ENCODE assay signal across 1 cellular context in the genomic region with DNA sequence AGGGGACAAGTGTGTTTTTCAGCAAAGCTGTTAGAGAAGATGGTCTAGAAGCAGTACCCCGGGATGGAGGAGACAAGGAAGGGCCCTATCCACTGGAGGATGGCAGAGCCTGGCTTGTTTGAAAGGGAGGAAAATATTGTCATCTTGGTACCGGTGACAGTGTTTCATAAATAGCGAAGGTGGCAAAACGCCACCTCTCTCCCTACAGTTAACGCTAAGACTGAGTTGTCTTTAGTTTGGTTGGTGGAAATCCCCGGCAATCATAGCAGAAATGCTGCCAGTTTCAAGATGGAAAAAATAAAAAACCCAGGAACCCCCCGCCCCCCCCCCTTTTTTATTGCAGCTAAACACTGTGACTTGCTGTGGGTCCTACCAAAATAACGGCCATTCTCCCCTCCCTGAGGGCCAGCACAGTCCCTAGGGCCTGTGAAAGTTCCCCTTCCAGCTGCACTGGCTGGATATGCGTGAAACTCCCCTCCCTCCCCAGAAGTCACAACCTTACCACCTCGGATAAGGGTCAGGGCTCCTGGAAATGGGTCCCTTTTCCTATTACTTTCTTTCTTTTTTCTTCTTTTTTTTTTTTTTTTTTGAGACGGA.
TF ChIP-seq lines count a peak whose summit lies in the region.

No MANE protein-coding gene starts in this region.

TF ChIP-seq in GM12878, 131 proteins besides CTCF, POLR2A, EP300 and RAD21 (continued from another document and continues in another):
- TF ChIP-seq, protein P1, sequence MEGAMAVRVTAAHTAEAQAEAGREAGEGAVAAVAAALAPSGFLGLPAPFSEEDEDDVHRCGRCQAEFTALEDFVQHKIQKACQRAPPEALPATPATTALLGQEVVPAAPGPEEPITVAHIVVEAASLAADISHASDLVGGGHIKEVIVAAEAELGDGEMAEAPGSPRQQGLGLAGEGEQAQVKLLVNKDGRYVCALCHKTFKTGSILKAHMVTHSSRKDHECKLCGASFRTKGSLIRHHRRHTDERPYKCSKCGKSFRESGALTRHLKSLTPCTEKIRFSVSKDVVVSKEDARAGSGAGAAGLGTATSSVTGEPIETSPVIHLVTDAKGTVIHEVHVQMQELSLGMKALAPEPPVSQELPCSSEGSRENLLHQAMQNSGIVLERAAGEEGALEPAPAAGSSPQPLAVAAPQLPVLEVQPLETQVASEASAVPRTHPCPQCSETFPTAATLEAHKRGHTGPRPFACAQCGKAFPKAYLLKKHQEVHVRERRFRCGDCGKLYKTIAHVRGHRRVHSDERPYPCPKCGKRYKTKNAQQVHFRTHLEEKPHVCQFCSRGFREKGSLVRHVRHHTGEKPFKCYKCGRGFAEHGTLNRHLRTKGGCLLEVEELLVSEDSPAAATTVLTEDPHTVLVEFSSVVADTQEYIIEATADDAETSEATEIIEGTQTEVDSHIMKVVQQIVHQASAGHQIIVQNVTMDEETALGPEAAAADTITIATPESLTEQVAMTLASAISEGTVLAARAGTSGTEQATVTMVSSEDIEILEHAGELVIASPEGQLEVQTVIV (IDR thresholded peaks at IDR 0.05; ENCODE audit: borderline replicate concordance, partially characterized antibody), result no peak
- TF ChIP-seq TCF7 (IDR thresholded peaks at IDR 0.05; ENCODE audit: borderline replicate concordance) (no peak), KDM1A (IDR thresholded peaks at IDR 0.05; ENCODE audit: borderline replicate concordance) (no peak), NR2F1 (conservative IDR thresholded peaks at IDR 0.05) (peak; percentile 78; the same call in 1 of the 2 replicates), NFYA (IDR thresholded peaks at IDR 0.05; ENCODE audit: borderline replicate concordance, low read depth, low read length) (no peak), RCOR1 (conservative IDR thresholded peaks at IDR 0.05; ENCODE audit: low read depth, low read length) (peak; percentile 26; the same call in 1 of the 2 replicates), RFX5 (IDR thresholded peaks at IDR 0.05; ENCODE audit: low read depth, low read length) (no peak), CREM (IDR thresholded peaks at IDR 0.05; ENCODE audit: low read depth) (no peak), YBX1 (IDR thresholded peaks at IDR 0.05) (peak; percentile 78; the same call in 1 of the 2 replicates), NR2C1 (IDR thresholded peaks at IDR 0.05) (no peak), MEF2A (IDR thresholded peaks at IDR 0.05; ENCODE audit: insufficient read depth, low read depth, low read length) (peak; percentile 79), GATAD2B (conservative IDR thresholded peaks at IDR 0.05; ENCODE audit: low read depth) (no peak), ZNF217 (IDR thresholded peaks at IDR 0.05) (no peak), RELB (IDR thresholded peaks at IDR 0.05; ENCODE audit: low read depth) (peak; percentile 96), ASH2L (IDR thresholded peaks at IDR 0.05; ENCODE audit: borderline replicate concordance, low read depth) (no peak), BRCA1 (IDR thresholded peaks at IDR 0.05; ENCODE audit: low read depth, low read length) (no peak), TCF12 (IDR thresholded peaks at IDR 0.05; ENCODE audit: low read depth, low read length) (peak; percentile 79), TCF3 (IDR thresholded peaks at IDR 0.05; ENCODE audit: borderline replicate concordance, insufficient read depth, low read depth, low read length) (0 out of 2 replicates have a peak, but pooled peaks have one; percentile 21), CHD1 (IDR thresholded peaks at IDR 0.05; ENCODE audit: low read depth, low read length) (no peak), BMI1 (IDR thresholded peaks at IDR 0.05; ENCODE audit: borderline replicate concordance) (no peak), MEF2B (IDR thresholded peaks at IDR 0.05; ENCODE audit: partially characterized antibody, poor library complexity, severe bottlenecking) (peak; percentile 98), PML (IDR thresholded peaks at IDR 0.05; ENCODE audit: low read length) (no peak), IRF3 (IDR thresholded peaks at IDR 0.05) (no peak), POU2F2 (IDR thresholded peaks at IDR 0.05; ENCODE audit: borderline replicate concordance, low read depth, low read length) (peak; percentile 55; the same call in 2 of the 3 replicates), KAT2A (conservative IDR thresholded peaks at IDR 0.05; ENCODE audit: control insufficient read depth, low read depth, low read length) (no peak), TARDBP (IDR thresholded peaks at IDR 0.05; ENCODE audit: borderline replicate concordance) (no peak), ZZZ3 (IDR thresholded peaks at IDR 0.05; ENCODE audit: control insufficient read depth, insufficient read length, low read depth) (no peak), CBX3 (IDR thresholded peaks at IDR 0.05; ENCODE audit: borderline replicate concordance, low read depth) (no peak), CHD4 (IDR thresholded peaks at IDR 0.05) (no peak), IKZF2 (IDR thresholded peaks at IDR 0.05) (peak; percentile 58 to 64; a peak in 3 of 4 replicates), FOS (IDR thresholded peaks at IDR 0.05; ENCODE audit: borderline replicate concordance, extremely low read depth, insufficient read length) (no peak), ZNF384 (IDR thresholded peaks at IDR 0.05; ENCODE audit: borderline replicate concordance, low read depth, low read length) (no peak), TAF1 (IDR thresholded peaks at IDR 0.05; ENCODE audit: borderline replicate concordance, low read depth, low read length) (peak; percentile 70), USF2 (IDR thresholded peaks at IDR 0.05; ENCODE audit: borderline replicate concordance, low read depth, low read length) (no peak), ZNF592 (IDR thresholded peaks at IDR 0.05) (no peak), RB1 (IDR thresholded peaks at IDR 0.05; ENCODE audit: borderline replicate concordance) (no peak), HCFC1 (IDR thresholded peaks at IDR 0.05; ENCODE audit: low read length) (no peak), SUPT20H (IDR thresholded peaks at IDR 0.05; ENCODE audit: borderline replicate concordance, control insufficient read depth, low read depth, low read length) (no peak), IKZF1 (conservative IDR thresholded peaks at IDR 0.05) (no peak; the same call in 1 of the 2 replicates)
- TF ChIP-seq, protein P2, sequence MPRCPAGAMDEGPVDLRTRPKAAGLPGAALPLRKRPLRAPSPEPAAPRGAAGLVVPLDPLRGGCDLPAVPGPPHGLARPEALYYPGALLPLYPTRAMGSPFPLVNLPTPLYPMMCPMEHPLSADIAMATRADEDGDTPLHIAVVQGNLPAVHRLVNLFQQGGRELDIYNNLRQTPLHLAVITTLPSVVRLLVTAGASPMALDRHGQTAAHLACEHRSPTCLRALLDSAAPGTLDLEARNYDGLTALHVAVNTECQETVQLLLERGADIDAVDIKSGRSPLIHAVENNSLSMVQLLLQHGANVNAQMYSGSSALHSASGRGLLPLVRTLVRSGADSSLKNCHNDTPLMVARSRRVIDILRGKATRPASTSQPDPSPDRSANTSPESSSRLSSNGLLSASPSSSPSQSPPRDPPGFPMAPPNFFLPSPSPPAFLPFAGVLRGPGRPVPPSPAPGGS (IDR thresholded peaks at IDR 0.05; ENCODE audit: borderline replicate concordance, insufficient read depth, low read depth, low read length, poor library complexity, severe bottlenecking), result peak; percentile 90
- TF ChIP-seq, protein P3, sequence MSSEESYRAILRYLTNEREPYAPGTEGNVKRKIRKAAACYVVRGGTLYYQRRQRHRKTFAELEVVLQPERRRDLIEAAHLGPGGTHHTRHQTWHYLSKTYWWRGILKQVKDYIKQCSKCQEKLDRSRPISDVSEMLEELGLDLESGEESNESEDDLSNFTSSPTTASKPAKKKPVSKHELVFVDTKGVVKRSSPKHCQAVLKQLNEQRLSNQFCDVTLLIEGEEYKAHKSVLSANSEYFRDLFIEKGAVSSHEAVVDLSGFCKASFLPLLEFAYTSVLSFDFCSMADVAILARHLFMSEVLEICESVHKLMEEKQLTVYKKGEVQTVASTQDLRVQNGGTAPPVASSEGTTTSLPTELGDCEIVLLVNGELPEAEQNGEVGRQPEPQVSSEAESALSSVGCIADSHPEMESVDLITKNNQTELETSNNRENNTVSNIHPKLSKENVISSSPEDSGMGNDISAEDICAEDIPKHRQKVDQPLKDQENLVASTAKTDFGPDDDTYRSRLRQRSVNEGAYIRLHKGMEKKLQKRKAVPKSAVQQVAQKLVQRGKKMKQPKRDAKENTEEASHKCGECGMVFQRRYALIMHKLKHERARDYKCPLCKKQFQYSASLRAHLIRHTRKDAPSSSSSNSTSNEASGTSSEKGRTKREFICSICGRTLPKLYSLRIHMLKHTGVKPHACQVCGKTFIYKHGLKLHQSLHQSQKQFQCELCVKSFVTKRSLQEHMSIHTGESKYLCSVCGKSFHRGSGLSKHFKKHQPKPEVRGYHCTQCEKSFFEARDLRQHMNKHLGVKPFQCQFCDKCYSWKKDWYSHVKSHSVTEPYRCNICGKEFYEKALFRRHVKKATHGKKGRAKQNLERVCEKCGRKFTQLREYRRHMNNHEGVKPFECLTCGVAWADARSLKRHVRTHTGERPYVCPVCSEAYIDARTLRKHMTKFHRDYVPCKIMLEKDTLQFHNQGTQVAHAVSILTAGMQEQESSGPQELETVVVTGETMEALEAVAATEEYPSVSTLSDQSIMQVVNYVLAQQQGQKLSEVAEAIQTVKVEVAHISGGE (CRISPR knock-in tag; IDR thresholded peaks at IDR 0.05), result no peak
- TF ChIP-seq, protein P4, sequence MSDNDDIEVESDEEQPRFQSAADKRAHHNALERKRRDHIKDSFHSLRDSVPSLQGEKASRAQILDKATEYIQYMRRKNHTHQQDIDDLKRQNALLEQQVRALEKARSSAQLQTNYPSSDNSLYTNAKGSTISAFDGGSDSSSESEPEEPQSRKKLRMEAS (IDR thresholded peaks at IDR 0.05; ENCODE audit: low read depth, low read length), result no peak
- TF ChIP-seq, protein P5, sequence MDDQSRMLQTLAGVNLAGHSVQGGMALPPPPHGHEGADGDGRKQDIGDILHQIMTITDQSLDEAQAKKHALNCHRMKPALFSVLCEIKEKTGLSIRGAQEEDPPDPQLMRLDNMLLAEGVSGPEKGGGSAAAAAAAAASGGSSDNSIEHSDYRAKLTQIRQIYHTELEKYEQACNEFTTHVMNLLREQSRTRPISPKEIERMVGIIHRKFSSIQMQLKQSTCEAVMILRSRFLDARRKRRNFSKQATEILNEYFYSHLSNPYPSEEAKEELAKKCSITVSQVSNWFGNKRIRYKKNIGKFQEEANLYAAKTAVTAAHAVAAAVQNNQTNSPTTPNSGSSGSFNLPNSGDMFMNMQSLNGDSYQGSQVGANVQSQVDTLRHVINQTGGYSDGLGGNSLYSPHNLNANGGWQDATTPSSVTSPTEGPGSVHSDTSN (IDR thresholded peaks at IDR 0.05; ENCODE audit: insufficient replicate concordance, low read depth, low read length), result no peak
